In genomic region chr19:58325623-58326022, GRCh38 we compare ENCODE assay signal across 9 cellular contexts. TPM values are rescaled to one million over a fixed set of nuclear protein-coding genes. Genes with fewer than 3 reads are reported as not detected.
DNase-seq lines count a peak whose midpoint lies in the region; ATAC-seq, FAIRE-seq and TF ChIP-seq lines count a peak whose summit lies in the region.
"Had no signal": no experiment of that assay in that cellular context is flagged by ENCODE, and none has a peak within 500 bp of the region (broad histone marks: within the 10 kb centered on the region; RNA-seq: fewer than 3 reads in every experiment).

No MANE protein-coding gene starts in this region.

- ATAC-seq in HG02884 (IDR thresholded peaks at IDR 0.05; ENCODE audit: unreplicated experiment), result no peak
- ATAC-seq in HG02623 (IDR thresholded peaks at IDR 0.05; ENCODE audit: unreplicated experiment), result no peak
- ATAC-seq in GM18868 (IDR thresholded peaks at IDR 0.05; ENCODE audit: unreplicated experiment), result no peak

- peak overlapping the region; percentile 95 for H3K4me2 ChIP-seq in neural cell (ENCODE audit: low read length)

- TF ChIP-seq CTCF in LNCaP clone FGC (IDR thresholded peaks at IDR 0.05; ENCODE audit: control insufficient read depth, extremely low read depth, insufficient read depth) (no peak), bronchial epithelial cell (IDR thresholded peaks at IDR 0.05; ENCODE audit: insufficient read depth, low read length, severe bottlenecking) (no peak), neural cell (IDR thresholded peaks at IDR 0.05; ENCODE audit: poor library complexity, severe bottlenecking) (no peak)

- DNase-seq in ELR (ENCODE audit: low read depth), result peak; percentile 56
- no peak for DNase-seq in LNCaP clone FGC (ENCODE audit: low read depth)
- DNase-seq in bronchial epithelial cell (ENCODE audit: low read depth), result peak; percentile 82
- no peak for DNase-seq in COLO829 (ENCODE audit: low spot score)

- no peak for TF ChIP-seq RAD21 in neural cell (conservative IDR thresholded peaks at IDR 0.05)

- no peaks in the 10 kb centered on the region for H3K27me3 ChIP-seq in bronchial epithelial cell (ENCODE audit: control insufficient read depth, insufficient read depth, low read length)
- no peaks in the 10 kb centered on the region for H3K27me3 ChIP-seq in neural cell (ENCODE audit: insufficient read depth, low read depth, low read length)

- no peak overlapping the region for H2AFZ ChIP-seq in neural cell (ENCODE audit: low read depth, low read length)

- H3K9me3 ChIP-seq in neural cell (ENCODE audit: low read length), result no peaks in the 10 kb centered on the region

- peaks cover 43% of the 10 kb centered on the region for H3K79me2 ChIP-seq in neural cell (replicated peaks; ENCODE audit: insufficient read depth, low read length)

- H3K4me3 ChIP-seq in LNCaP clone FGC (ENCODE audit: low read depth, low read length) (peak overlapping the region; percentile 97), bronchial epithelial cell (ENCODE audit: low read depth, low read length) (peak overlapping the region; percentile 74), neural cell (ENCODE audit: low read length) (peak overlapping the region; percentile 77)

- no peaks in the 10 kb centered on the region for H3F3A ChIP-seq in neural cell (ENCODE audit: insufficient read depth, low read length, poor library complexity, severe bottlenecking)

- H3K36me3 ChIP-seq in bronchial epithelial cell (ENCODE audit: control insufficient read depth, insufficient read depth, low read length) (peaks cover 4% of the 10 kb centered on the region), neural cell (ENCODE audit: insufficient read depth, low read length) (no peaks in the 10 kb centered on the region)

- H3K27ac ChIP-seq in neural cell (ENCODE audit: low read length), result peak overlapping the region; percentile 92

- H4K20me1 ChIP-seq in neural cell (ENCODE audit: insufficient read depth), result no peaks in the 10 kb centered on the region

- H3K9ac ChIP-seq in neural cell (ENCODE audit: low read length), result peak overlapping the region; percentile 91

- no peaks in the 10 kb centered on the region for H3K9me2 ChIP-seq in neural cell (ENCODE audit: insufficient read depth, low read length)

- no peak for TF ChIP-seq EP300 in neural cell (conservative IDR thresholded peaks at IDR 0.05; ENCODE audit: poor library complexity, severe bottlenecking)

- FAIRE-seq in bronchial epithelial cell (lab: Jason Lieb, UNC), result peak; percentile 43
- FAIRE-seq: HTR-8/SVneo had no signal

TF ChIP-seq in neural cell, 6 proteins besides CTCF, POLR2A, EP300 and RAD21:
- no peak for TF ChIP-seq MXI1 (conservative IDR thresholded peaks at IDR 0.05; ENCODE audit: poor library complexity, severe bottlenecking)
- TF ChIP-seq POLR2AphosphoS5 (IDR thresholded peaks at IDR 0.05), result no peak
- no peak for TF ChIP-seq REST (IDR thresholded peaks at IDR 0.05; ENCODE audit: borderline replicate concordance)
- no peak for TF ChIP-seq SMC3 (conservative IDR thresholded peaks at IDR 0.05; ENCODE audit: poor library complexity)

RNA-seq across cellular contexts. Expression of gene ZSCAN22, which starts 1.2 kb away (rescaled TPM):
- total RNA-seq in bronchial epithelial cell, result 1.8 and 2.2 TPM in 2 replicates
- polyA plus RNA-seq in neural cell, result 1.6 and 2.2 TPM in 2 replicates
- polyA minus RNA-seq in neural cell, result 5.8 and 6.0 TPM in 2 replicates

RNA-seq across cellular contexts. Expression of gene ERVK3-1, which starts 20.4 kb away (rescaled TPM):
- 50.7 and 59.2 TPM in 2 replicates for total RNA-seq in bronchial epithelial cell
- polyA plus RNA-seq in neural cell, result 137 and 141 TPM in 2 replicates
- 101 and 103 TPM in 2 replicates for polyA minus RNA-seq in neural cell

RNA-seq across cellular contexts. Expression of gene A1BG, which starts 27.7 kb away (rescaled TPM):
- 2.1 and 4.7 TPM in 2 replicates for total RNA-seq in bronchial epithelial cell
- polyA plus RNA-seq in neural cell, result 35.4 and 40.0 TPM in 2 replicates
- 2.1 and 5.1 TPM in 2 replicates for polyA minus RNA-seq in neural cell

RNA-seq across cellular contexts. Expression of gene ZNF497, which starts 36.9 kb away (rescaled TPM):
- total RNA-seq in bronchial epithelial cell, result 0.53 and 2.2 TPM in 2 replicates
- polyA plus RNA-seq in neural cell, result 13.7 and 18.4 TPM in 2 replicates
- 18.8 and 19.7 TPM in 2 replicates for polyA minus RNA-seq in neural cell

RNA-seq across cellular contexts. Expression of gene ZNF8, which starts 46.9 kb away (rescaled TPM):
- 2.3 and 2.4 TPM in 2 replicates for total RNA-seq in bronchial epithelial cell
- polyA plus RNA-seq in neural cell, result 5.5 and 6.4 TPM in 2 replicates
- 26.8 and 29.9 TPM in 2 replicates for polyA minus RNA-seq in neural cell

Comparison
In these comparisons a context has a peak if more than half of its experiments do, and no peak if none do; other contexts are left out.
1. DNase-seq: peak in ELR (single experiment) and bronchial epithelial cell (single experiment); none in LNCaP clone FGC (single experiment) and COLO829 (single experiment).
2. Peak in every context shown above with its lines, with median percentiles within 50 percentile points of each other: H3K4me3 ChIP-seq.